Comparison of ENCODE assay signal across 23 cellular contexts in genomic region chr6:74609857-74610256, GRCh38.
"Had no signal": no experiment of that assay in that cellular context is flagged by ENCODE, and none has a peak within 500 bp of the region (broad histone marks: within the 10 kb centered on the region; RNA-seq: fewer than 3 reads in every experiment).

No MANE protein-coding gene starts in this region.

- H3K9me3 ChIP-seq: ascending aorta, prostate gland, right lobe of liver, upper lobe of right lung had no signal

- H3K9me3 Mint-ChIP-seq: activated naive CD8-positive, alpha-beta T cell treated with anti-CD3 and anti-CD28 coated beads, Interleukin-2, amount 10 ng/mL, durations not matched to agents 7 days and 5 days had no signal

- H3K27ac Mint-ChIP-seq: activated naive CD8-positive, alpha-beta T cell treated with anti-CD3 and anti-CD28 coated beads, Interleukin-2, amount 10 ng/mL, durations not matched to agents 7 days and 5 days; natural killer cell had no signal

- H3K4me1 ChIP-seq: prostate gland, right lobe of liver, upper lobe of right lung had no signal

- H3K27ac ChIP-seq: ascending aorta, prostate gland, right lobe of liver, upper lobe of right lung had no signal

- FAIRE-seq: TTC549 had no signal

- H3K27me3 ChIP-seq: ascending aorta, right lobe of liver, upper lobe of right lung had no signal

- H3K27me3 Mint-ChIP-seq: activated naive CD8-positive, alpha-beta T cell treated with anti-CD3 and anti-CD28 coated beads, Interleukin-2, amount 10 ng/mL, durations not matched to agents 7 days and 5 days had no signal

- ATAC-seq: left colon; natural killer cell; right lobe of liver; stimulated activated naive CD8-positive, alpha-beta T cell treated with anti-CD3 and anti-CD28 coated beads, Interleukin-15, Interleukin-2, amounts not matched to agents 100 U/mL and 50 U/mL, for 24 hours; upper lobe of right lung had no signal

- H3K4me1 Mint-ChIP-seq: activated naive CD8-positive, alpha-beta T cell treated with anti-CD3 and anti-CD28 coated beads, Interleukin-2, amount 10 ng/mL, durations not matched to agents 7 days and 5 days; natural killer cell had no signal

- H3K4me3 Mint-ChIP-seq: activated naive CD8-positive, alpha-beta T cell treated with anti-CD3 and anti-CD28 coated beads, Interleukin-2, amount 10 ng/mL, durations not matched to agents 7 days and 5 days; natural killer cell had no signal

- H3K36me3 Mint-ChIP-seq: activated naive CD8-positive, alpha-beta T cell treated with anti-CD3 and anti-CD28 coated beads, Interleukin-2, amount 10 ng/mL, durations not matched to agents 7 days and 5 days; natural killer cell had no signal

- H3K4me3 ChIP-seq: ascending aorta, lung, prostate gland, right lobe of liver, upper lobe of right lung had no signal

- DNase-seq: activated CD4-positive, alpha-beta T cell treated with anti-CD3 and anti-CD28 coated beads, Interleukin-2, amount 50 U/mL, for 1 hour; activated CD4-positive, CD25-positive, alpha-beta regulatory T cell; activated effector memory CD4-positive, alpha-beta T cell treated with Interleukin-2 at 50 U/mL for 16 hours; activated naive CD8-positive, alpha-beta T cell treated with anti-CD3 and anti-CD28 coated beads, Interleukin-2, amount 10 ng/mL, durations not matched to agents 7 days and 5 days; central memory CD4-positive, alpha-beta T cell; cortex of kidney; effector memory CD4-positive, alpha-beta T cell; erythroblast; foreskin melanocyte; head of caudate nucleus; left colon; natural killer cell; nucleus accumbens; right lobe of liver; stimulated activated CD4-positive, alpha-beta T cell treated with anti-CD3 and anti-CD28 coated beads, Interleukin-4, amount 100 ng/mL, for 1 hour; stimulated activated CD8-positive, alpha-beta memory T cell treated with anti-CD3 and anti-CD28 coated beads, Interleukin-4, amount 100 ng/mL, for 48 hours; stimulated activated naive CD8-positive, alpha-beta T cell treated with anti-CD3 and anti-CD28 coated beads, Interleukin-15, Interleukin-2, amounts not matched to agents 100 U/mL and 50 U/mL, for 24 hours; T-helper 2 cell; upper lobe of right lung had no signal

- H3K36me3 ChIP-seq: ascending aorta, prostate gland, right lobe of liver, upper lobe of right lung had no signal
